8 cellular contexts compared by ENCODE assay signal in genomic region chr2:196168181-196168580, GRCh38. TPM values are rescaled to one million over a fixed set of nuclear protein-coding genes. Genes with fewer than 3 reads are reported as not detected.
DNase-seq lines count a peak whose midpoint lies in the region; ATAC-seq and TF ChIP-seq lines count a peak whose summit lies in the region.

No MANE protein-coding gene starts in this region.

- peaks cover 96% of the 10 kb centered on the region for H3K79me2 ChIP-seq in Karpas-422 (ENCODE audit: low read length)

- peaks cover 63% of the 10 kb centered on the region for H4K20me1 ChIP-seq in Karpas-422 (ENCODE audit: insufficient read depth, low read depth, low read length)

- peak overlapping the region; percentile 97 for H3K9ac ChIP-seq in Karpas-422 (ENCODE audit: low read length)

- peaks cover 44% of the 10 kb centered on the region for H3K36me3 Mint-ChIP-seq in Calu3 (ENCODE audit: insufficient read depth, unreplicated experiment)
- peaks cover 2% of the 10 kb centered on the region for H3K36me3 Mint-ChIP-seq in brain
- peaks cover 53% of the 10 kb centered on the region for H3K36me3 Mint-ChIP-seq in natural killer cell treated with Interleukin-12 subunit alpha and Interleukin-12 subunit beta and Interleukin-15 and Interleukin-18, amount 100 ng/mL, for 72 hours

- in situ Hi-C loops in GM13977 (cut with MboI; ENCODE audit: low pct_unique_long_range_greater_than_20kb, low sequenced_read_pairs, unreplicated experiment), result loop anchor here (25.0 kb wide), 1 partner anchor 94 kb away; no protein-coding TSS in a partner anchor

- H3K27ac Mint-ChIP-seq in Calu3 (ENCODE audit: unreplicated experiment) (peak overlapping the region; percentile 78), brain (no peak overlapping the region)
- H3K27ac Mint-ChIP-seq in natural killer cell treated with Interleukin-12 subunit alpha and Interleukin-12 subunit beta and Interleukin-15 and Interleukin-18, amount 100 ng/mL, for 72 hours, result peak overlapping the region; percentile 53 to 86

- peaks cover 48% of the 10 kb centered on the region for H3K4me1 Mint-ChIP-seq in Calu3 (ENCODE audit: low read depth, unreplicated experiment)
- peaks cover 43% of the 10 kb centered on the region for H3K4me1 Mint-ChIP-seq in brain
- H3K4me1 Mint-ChIP-seq in natural killer cell treated with Interleukin-12 subunit alpha and Interleukin-12 subunit beta and Interleukin-15 and Interleukin-18, amount 100 ng/mL, for 72 hours (ENCODE audit: low read depth in 2 of 2), result peaks cover 39 to 50% of the 10 kb centered on the region in 2 donors

- H3K9me3 Mint-ChIP-seq in Calu3 (ENCODE audit: low read depth, unreplicated experiment) (no peaks in the 10 kb centered on the region), brain (no peaks in the 10 kb centered on the region)
- H3K9me3 Mint-ChIP-seq in natural killer cell treated with Interleukin-12 subunit alpha and Interleukin-12 subunit beta and Interleukin-15 and Interleukin-18, amount 100 ng/mL, for 72 hours, result no peaks in the 10 kb centered on the region

- no peak for ATAC-seq in natural killer cell treated with Interleukin-12 subunit alpha and Interleukin-12 subunit beta and Interleukin-15 and Interleukin-18, amount 100 ng/mL, for 72 hours
- ATAC-seq in HG03039 (IDR thresholded peaks at IDR 0.05; ENCODE audit: unreplicated experiment) (no peak), GM18867 (IDR thresholded peaks at IDR 0.05; ENCODE audit: unreplicated experiment) (no peak)

- peak overlapping the region; percentile 76 for H3K4me2 ChIP-seq in Karpas-422 (ENCODE audit: low read depth, low read length, poor library complexity, severe bottlenecking)

- H3K27me3 ChIP-seq in Karpas-422 (ENCODE audit: low read length), result no peaks in the 10 kb centered on the region

- CTCF ChIA-PET in Calu3 (lab: Charles Lee), result interaction anchor here (0.7 to 1.1 kb wide), 2 partner anchors 91 to 285 kb away, joined by 3 read pairs; no protein-coding TSS in a partner anchor

- H3K36me3 ChIP-seq in Karpas-422 (ENCODE audit: insufficient read depth, low read length), result peaks cover 76% of the 10 kb centered on the region

- H3K4me3 Mint-ChIP-seq in Calu3 (ENCODE audit: low read depth, unreplicated experiment) (peak overlapping the region; percentile 82), brain (peak overlapping the region; percentile 41 to 81 (median 50))
- H3K4me3 Mint-ChIP-seq in natural killer cell treated with Interleukin-12 subunit alpha and Interleukin-12 subunit beta and Interleukin-15 and Interleukin-18, amount 100 ng/mL, for 72 hours, result peak overlapping the region; percentile 91

- intact Hi-C loops in Calu3 (cut with micrococcal nuclease; ENCODE audit: unreplicated experiment), result loop anchor here (5.0 kb wide), 2 partner anchors 64 to 124 kb away; no protein-coding TSS in a partner anchor

- DNase-seq in Calu3 (peak; percentile 13), Karpas-422 (no peak), GM13977 (ENCODE audit: low spot score) (no peak), NCI-H1694 treated with DMSO at 0.1 percent for 48 hours (lab: John Stamatoyannopoulos, UW) (no peak)
- no peak for DNase-seq in natural killer cell treated with Interleukin-12 subunit alpha and Interleukin-12 subunit beta and Interleukin-15 and Interleukin-18, amount 100 ng/mL, for 72 hours (ENCODE audit: low spot score)

- H3K27ac ChIP-seq in Karpas-422 (ENCODE audit: low read length), result peak overlapping the region; percentile 88

- no TSS peak for BruUV-seq in Calu3 (replicated peaks; lab: Mats Ljungman, UMichigan)

- H3K27me3 Mint-ChIP-seq in Calu3 (ENCODE audit: unreplicated experiment), result no peaks in the 10 kb centered on the region
- H3K27me3 Mint-ChIP-seq in brain, result peaks cover 11% of the 10 kb centered on the region
- H3K27me3 Mint-ChIP-seq in natural killer cell treated with Interleukin-12 subunit alpha and Interleukin-12 subunit beta and Interleukin-15 and Interleukin-18, amount 100 ng/mL, for 72 hours, result no peaks in the 10 kb centered on the region

- no peaks in the 10 kb centered on the region for H3K9me2 ChIP-seq in Karpas-422 (replicated peaks; ENCODE audit: insufficient read depth, low read length)

- TF ChIP-seq CTCF in Calu3 (IDR thresholded peaks at IDR 0.05; ENCODE audit: unreplicated experiment), result no peak
- no peak for TF ChIP-seq CTCF in brain (conservative IDR thresholded peaks at IDR 0.05)
- TF ChIP-seq CTCF in GM13977 (IDR thresholded peaks at IDR 0.05; ENCODE audit: extremely low read depth, insufficient read depth, missing control alignments), result no peak

- peak overlapping the region; percentile 91 for H3K4me3 ChIP-seq in Karpas-422 (ENCODE audit: low read length)

- H3K9me3 ChIP-seq in Karpas-422 (ENCODE audit: low read length), result no peaks in the 10 kb centered on the region

- H3K4me1 ChIP-seq in Karpas-422 (ENCODE audit: low read length), result peaks cover 73% of the 10 kb centered on the region

- no peak overlapping the region for H2AFZ ChIP-seq in Karpas-422 (ENCODE audit: low read length)

RNA-seq across cellular contexts. Expression of gene STK17B, which starts 3.2 kb away (rescaled TPM):
- total RNA-seq in Calu3 (2022), result 32.3 and 38.5 TPM in 2 replicates
- 224 and 353 TPM in 2 replicates for total RNA-seq in Karpas-422 (2014; rRNA removed; shearing (Covaris generic); ENCODE audit: low replicate concordance)
- polyA plus RNA-seq in brain (ENCODE audit: insufficient read depth, low read depth, low replicate concordance), result 1.5 TPM
- total RNA-seq in natural killer cell treated with Interleukin-12 subunit alpha and Interleukin-12 subunit beta and Interleukin-15 and Interleukin-18, amount 100 ng/mL, for 72 hours, result 100 to 1,000 TPM; 162 to 182 TPM

Comparison
In these comparisons a context has a peak if more than half of its experiments do, and no peak if none do; other contexts are left out.
1. H3K27ac Mint-ChIP-seq: peak in Calu3 (single experiment) and natural killer cell treated with Interleukin-12 subunit alpha and Interleukin-12 subunit beta and Interleukin-15 and Interleukin-18, amount 100 ng/mL, for 72 hours (2 of 2); none in brain (0 of 5).
2. Peak in every context shown above with its lines, with median percentiles within 50 percentile points of each other: H3K4me3 Mint-ChIP-seq.